In the genomic region with DNA sequence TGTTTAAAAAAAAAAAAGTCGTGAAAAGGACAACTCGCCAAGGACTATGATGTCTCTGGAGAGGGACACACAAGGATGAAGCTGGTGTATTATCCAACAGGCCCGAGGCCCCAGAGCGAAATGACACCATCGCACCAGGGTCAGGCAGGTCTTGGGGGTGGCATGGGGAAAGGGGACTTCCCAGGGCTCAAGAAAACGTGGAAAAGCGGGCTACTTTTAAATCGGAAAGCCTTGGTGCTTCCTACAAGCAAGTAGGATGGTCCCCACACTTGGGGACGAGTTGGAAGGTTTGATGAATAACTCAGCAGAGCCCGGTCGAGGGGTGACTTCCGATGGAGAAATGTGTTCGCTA, we compare ENCODE assay signal across 7 cellular contexts. TPM values are rescaled to one million over a fixed set of nuclear protein-coding genes. Genes with fewer than 3 reads are reported as not detected.
A peak's percentile ranks its signal among the peaks of the same experiment; 100 is the strongest.
DNase-seq lines count a peak whose midpoint lies in the region; ATAC-seq, FAIRE-seq and TF ChIP-seq lines count a peak whose summit lies in the region.

No MANE protein-coding gene starts in this region.

- under 1% methylated on average over 13 of the region's 13 CpGs for WGBS in GM12878 (ENCODE audit: insufficient coverage, insufficient replicate concordance, low lambda C conversion rate, missing lambda C conversion rate)

- peak; percentile 3 for ATAC-seq in GM19351 (IDR thresholded peaks at IDR 0.05; ENCODE audit: unreplicated experiment)
- ATAC-seq in GM12878, result peak; percentile 30
- ATAC-seq in HG03097 (IDR thresholded peaks at IDR 0.05; ENCODE audit: low FRiP score, unreplicated experiment), result no peak

- BruUV-seq in GM12878 (replicated peaks; lab: Mats Ljungman, UMichigan), result TSS peak; percentile 83

- no peak for TF ChIP-seq CTCF in GM12878 (IDR thresholded peaks at IDR 0.05 in 2 of 3, conservative IDR thresholded peaks at IDR 0.05 in 1 of 3; ENCODE audit: control insufficient read depth in 2 of 3, extremely low read depth in 1 of 3, insufficient read depth in 1 of 3, low read depth in 3 of 3, low read length in 3 of 3)

- in situ Hi-C loops in GM12878 (cut with MboI), result no loop called here

- CTCF ChIA-PET in GM12878 (lab: Yijun Ruan, JAX), result interaction anchor here (0.9 to 1.8 kb wide), 3 partner anchors 11 to 25 kb away, joined by 4 to 13 read pairs (median 4); no protein-coding TSS in a partner anchor

- peak overlapping the region; percentile 58 for H3K4me2 ChIP-seq in GM12878 (ENCODE audit: control insufficient read depth, insufficient read depth)

- DNase-seq in GM12878 (ENCODE audit: low read depth, low spot score) (no peak), NCI-H2029 treated with DMSO at 0.1 percent for 48 hours (lab: John Stamatoyannopoulos, UW) (no peak)

- no peak for TF ChIP-seq EP300 in GM12878 (IDR thresholded peaks at IDR 0.05; ENCODE audit: borderline replicate concordance in 1 of 2, control insufficient read depth in 1 of 2, low read depth in 2 of 2, low read length in 2 of 2)

- SMC1A ChIA-PET in GM12878 (lab: Charles Lee; ENCODE audit: uncharacterized antibody, unreplicated experiment), result interaction anchor here (0.7 to 1.3 kb wide), 2 partner anchors 25 to 669 kb away, joined by 4 to 6 read pairs; no protein-coding TSS in a partner anchor

- H3K9ac ChIP-seq in HUES48 (ENCODE audit: low read depth, low read length), result peak overlapping the region; percentile 71
- peak overlapping the region; percentile 85 for H3K9ac ChIP-seq in GM12878 (ENCODE audit: control insufficient read depth, insufficient read depth, low read length)

- no peak for TF ChIP-seq RAD21 in GM12878 (IDR thresholded peaks at IDR 0.05; ENCODE audit: insufficient read depth, low read depth, low read length)

- POLR2A ChIA-PET in GM12878 (lab: Charles Lee), result interaction anchor here (1.2 kb wide), 1 partner anchor 23 kb away, joined by 6 read pairs; no protein-coding TSS in a partner anchor

- intact Hi-C loops in GM12878 (cut with micrococcal nuclease; ENCODE audit: unreplicated experiment), result loop anchor here (5.0 kb wide), 1 partner anchor 97 kb away; the partner anchor contains the start of genes EXOC8 and SPRTN

- no peaks in the 10 kb centered on the region for H3K27me3 ChIP-seq in HUES48 (ENCODE audit: control insufficient read depth, insufficient read depth, low read length)
- no peaks in the 10 kb centered on the region for H3K27me3 ChIP-seq in GM12878 (replicated peaks in 1 of 2; ENCODE audit: control insufficient read depth in 2 of 2, insufficient read depth in 2 of 2, low read length in 1 of 2)
- no peaks in the 10 kb centered on the region for H3K27me3 ChIP-seq in layer of hippocampus (ENCODE audit: control insufficient read depth, insufficient read depth, low read length)

- H2AFZ ChIP-seq in GM12878 (ENCODE audit: control insufficient read depth, low read depth, low read length), result peak overlapping the region; percentile 88

- H3K4me3 ChIP-seq in HUES48 (ENCODE audit: low read depth, low read length), result peak overlapping the region; percentile 88
- H3K4me3 ChIP-seq in GM12878, result peak overlapping the region; percentile 98

- H3K27ac ChIP-seq in HUES48 (ENCODE audit: low read depth, low read length) (peak overlapping the region; percentile 53), GM12878 (ENCODE audit: control insufficient read depth, insufficient read depth) (peak overlapping the region; percentile 72), layer of hippocampus (ENCODE audit: low read depth, low read length) (peak overlapping the region; percentile 74), temporal lobe (ENCODE audit: low read depth, low read length) (peak overlapping the region; percentile 27)

- H4K20me1 ChIP-seq in GM12878 (ENCODE audit: control insufficient read depth, insufficient read depth), result no peaks in the 10 kb centered on the region

- peaks cover 55% of the 10 kb centered on the region for H3K79me2 ChIP-seq in GM12878 (ENCODE audit: control insufficient read depth, insufficient read depth, low read length)

- H3K9me3 ChIP-seq in HUES48 (ENCODE audit: control insufficient read depth, insufficient read depth, low read length) (no peaks in the 10 kb centered on the region), GM12878 (replicated peaks; ENCODE audit: control insufficient read depth, insufficient read depth, low read length) (no peaks in the 10 kb centered on the region)

- FAIRE-seq in GM12878 (lab: Jason Lieb, UNC), result no peak

- peaks cover 5% of the 10 kb centered on the region for H3K4me1 ChIP-seq in HUES48 (ENCODE audit: control insufficient read depth, insufficient read depth, low read length)
- peaks cover 5% of the 10 kb centered on the region; the same call in 1 of the 2 replicates for H3K4me1 ChIP-seq in GM12878 (ENCODE audit: control insufficient read depth, insufficient read depth, low read length)

- RAD21 ChIA-PET in GM12878 (lab: Charles Lee; ENCODE audit: unreplicated experiment), result interaction anchor here (1.1 kb wide), 1 partner anchor 27 kb away, joined by 5 read pairs; no protein-coding TSS in a partner anchor

- H3K36me3 ChIP-seq in HUES48 (ENCODE audit: control insufficient read depth, insufficient read depth, low read length) (peaks cover 19% of the 10 kb centered on the region), GM12878 (ENCODE audit: control insufficient read depth in 2 of 2, insufficient read depth in 2 of 2, low read length in 1 of 2) (peaks cover 2 to 5% of the 10 kb centered on the region in 2 experiments; a peak in 1 of 4 replicates)

- TF ChIP-seq POLR2A in GM12878 (IDR thresholded peaks at IDR 0.05; ENCODE audit: low read depth, low read length), result no peak

TF ChIP-seq in GM12878, 131 proteins besides CTCF, POLR2A, EP300 and RAD21 (continues in another document):
- TF ChIP-seq, protein P1, sequence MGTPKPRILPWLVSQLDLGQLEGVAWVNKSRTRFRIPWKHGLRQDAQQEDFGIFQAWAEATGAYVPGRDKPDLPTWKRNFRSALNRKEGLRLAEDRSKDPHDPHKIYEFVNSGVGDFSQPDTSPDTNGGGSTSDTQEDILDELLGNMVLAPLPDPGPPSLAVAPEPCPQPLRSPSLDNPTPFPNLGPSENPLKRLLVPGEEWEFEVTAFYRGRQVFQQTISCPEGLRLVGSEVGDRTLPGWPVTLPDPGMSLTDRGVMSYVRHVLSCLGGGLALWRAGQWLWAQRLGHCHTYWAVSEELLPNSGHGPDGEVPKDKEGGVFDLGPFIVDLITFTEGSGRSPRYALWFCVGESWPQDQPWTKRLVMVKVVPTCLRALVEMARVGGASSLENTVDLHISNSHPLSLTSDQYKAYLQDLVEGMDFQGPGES (IDR thresholded peaks at IDR 0.05), result no peak
- TF ChIP-seq, protein P2, sequence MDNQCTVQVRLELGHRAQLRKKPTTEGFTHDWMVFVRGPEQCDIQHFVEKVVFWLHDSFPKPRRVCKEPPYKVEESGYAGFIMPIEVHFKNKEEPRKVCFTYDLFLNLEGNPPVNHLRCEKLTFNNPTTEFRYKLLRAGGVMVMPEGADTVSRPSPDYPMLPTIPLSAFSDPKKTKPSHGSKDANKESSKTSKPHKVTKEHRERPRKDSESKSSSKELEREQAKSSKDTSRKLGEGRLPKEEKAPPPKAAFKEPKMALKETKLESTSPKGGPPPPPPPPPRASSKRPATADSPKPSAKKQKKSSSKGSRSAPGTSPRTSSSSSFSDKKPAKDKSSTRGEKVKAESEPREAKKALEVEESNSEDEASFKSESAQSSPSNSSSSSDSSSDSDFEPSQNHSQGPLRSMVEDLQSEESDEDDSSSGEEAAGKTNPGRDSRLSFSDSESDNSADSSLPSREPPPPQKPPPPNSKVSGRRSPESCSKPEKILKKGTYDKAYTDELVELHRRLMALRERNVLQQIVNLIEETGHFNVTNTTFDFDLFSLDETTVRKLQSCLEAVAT (IDR thresholded peaks at IDR 0.05), result no peak
- TF ChIP-seq TAF1 (IDR thresholded peaks at IDR 0.05; ENCODE audit: borderline replicate concordance, low read depth, low read length), result no peak
- no peak for TF ChIP-seq PBX3 (IDR thresholded peaks at IDR 0.05; ENCODE audit: insufficient replicate concordance, low read depth, low read length)
- TF ChIP-seq SMAD1 (IDR thresholded peaks at IDR 0.05; ENCODE audit: low read depth, partially characterized antibody), result no peak
- no peak for TF ChIP-seq POLR2AphosphoS5 (IDR thresholded peaks at IDR 0.05; ENCODE audit: low read length)

RNA-seq across cellular contexts. Expression of gene GNPAT, which starts 0.5 kb away (rescaled TPM):
- 60.8 and 60.9 TPM in 2 replicates for total RNA-seq in GM12878 (2013; cell fraction: nucleolus; rRNA removed)
- 48.9 and 63.9 TPM in 2 replicates for total RNA-seq in GM12878 (2014; rRNA removed)
- 48.7 and 49.6 TPM in 2 replicates for total RNA-seq in GM12878 (2014; rRNA removed; fragmentation: Illumina TruSeq; extraction: Trizol)
- total RNA-seq in GM12878 (2021), result 37.7 and 44.0 TPM in 2 replicates
- 21.6 TPM for polyA plus RNA-seq in GM12878 (2011; ENCODE audit: low read depth)
- 57.0 and 83.1 TPM in 2 replicates for polyA plus RNA-seq in GM12878 (2011; rRNA removed)
- polyA plus RNA-seq in GM12878 (2011; cell fraction: cytosol; rRNA removed), result 23.8 and 26.4 TPM in 2 replicates
- 58.7 and 59.0 TPM in 2 replicates for polyA plus RNA-seq in GM12878 (2011; cell fraction: nucleus; rRNA removed)
- polyA plus RNA-seq in GM12878 (2012), result 21.4 and 32.9 TPM in 2 replicates
- 45.6 and 51.4 TPM in 2 replicates for polyA plus RNA-seq in GM12878 (2014; fragmentation: Illumina TruSeq; extraction: Trizol)
- 10 to 100 TPM; 24.0 to 30.1 TPM for polyA plus RNA-seq in GM12878 (2014; fragmentation: Nextera tagmentation; extraction: Ambion mirVana)
- polyA plus RNA-seq in GM12878 (2014; rRNA removed), result 33.9 and 43.2 TPM in 2 replicates
- polyA plus RNA-seq in GM12878 (2016; fragmentation: Nextera tagmentation; extraction: Ambion mirVana), result 10 to 100 TPM; 67.9 to 70.6 TPM
- polyA minus RNA-seq in GM12878 (2011; rRNA and poly(A)+ RNA removed), result 37.5 and 43.2 TPM in 2 replicates
- 12.8 and 17.4 TPM in 2 replicates for polyA minus RNA-seq in GM12878 (2011; cell fraction: cytosol; rRNA and poly(A)+ RNA removed)
- polyA minus RNA-seq in GM12878 (2011; cell fraction: nucleus; rRNA and poly(A)+ RNA removed), result 20.0 and 23.1 TPM in 2 replicates
- total RNA-seq in temporal lobe, result 41.3 TPM
